In the genomic region with DNA sequence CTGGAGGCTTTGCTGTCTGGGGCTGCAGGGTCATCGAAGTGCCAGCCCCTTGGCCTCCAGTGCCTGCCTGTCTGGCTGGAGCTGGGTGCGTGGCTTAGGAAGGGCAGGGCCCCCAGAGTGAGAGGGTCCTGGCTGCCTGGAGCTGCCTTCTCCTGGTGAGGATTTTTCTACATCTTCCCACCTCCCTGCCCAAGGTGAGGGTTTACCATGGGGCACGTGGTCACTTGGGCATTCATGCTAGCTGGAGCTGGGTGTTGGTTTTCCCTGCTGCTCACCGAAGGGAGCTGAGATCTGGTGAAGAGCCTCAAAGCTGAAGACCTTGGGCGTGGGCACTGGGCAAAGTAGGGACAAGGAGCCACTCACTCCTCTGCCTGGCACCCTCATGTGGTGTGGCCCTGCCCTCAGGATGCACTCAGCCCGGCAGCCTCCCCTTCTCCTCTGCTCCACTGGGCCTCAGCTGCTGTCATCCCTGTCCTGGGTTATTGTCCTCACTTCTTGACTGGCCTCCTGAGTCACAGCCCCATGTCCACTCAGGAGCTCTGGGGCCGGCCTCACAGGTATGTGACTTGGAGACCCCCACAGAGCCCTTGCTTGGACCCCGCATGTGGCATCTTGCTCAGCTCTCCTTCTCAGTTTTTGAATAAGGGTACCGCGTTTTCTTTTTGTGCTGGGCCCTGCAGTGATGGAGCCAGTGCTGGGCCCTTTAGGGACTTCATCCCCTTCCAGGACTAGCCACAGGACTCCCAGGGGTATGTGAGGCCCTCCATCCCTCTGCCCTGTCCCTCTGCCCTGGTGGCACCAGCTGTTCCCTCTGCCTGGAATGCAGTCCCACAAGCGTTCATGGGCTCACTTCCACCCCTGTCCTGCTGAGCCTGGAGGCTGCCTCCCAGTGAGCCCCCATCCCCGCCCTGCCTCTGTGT, we compare ENCODE assay signal across 9 cellular contexts. TPM values are rescaled to one million over a fixed set of nuclear protein-coding genes. Genes with fewer than 3 reads are reported as not detected.
DNase-seq lines count a peak whose midpoint lies in the region; ATAC-seq, FAIRE-seq and TF ChIP-seq lines count a peak whose summit lies in the region.
"Had no signal": no experiment of that assay in that cellular context is flagged by ENCODE, and none has a peak within 500 bp of the region (broad histone marks: within the 10 kb centered on the region; RNA-seq: fewer than 3 reads in every experiment).

No MANE protein-coding gene starts in this region.

- peaks cover 27% of the 10 kb centered on the region; the same call in 1 of the 2 replicates for H3K27me3 ChIP-seq in ACC112 (ENCODE audit: insufficient read depth, low read length)
- H3K27me3 ChIP-seq in MM.1S (replicated peaks; ENCODE audit: insufficient read depth, low read length), result no peaks in the 10 kb centered on the region
- H3K27me3 ChIP-seq in endothelial cell of umbilical vein (ENCODE audit: control insufficient read depth in 2 of 2, insufficient read depth in 2 of 2, low read length in 2 of 2), result peaks cover 13 to 16% of the 10 kb centered on the region in 2 experiments
- H3K27me3 ChIP-seq in Karpas-422 (ENCODE audit: low read length), result no peaks in the 10 kb centered on the region

- dilution Hi-C loops in endothelial cell of umbilical vein (cut with MboI; ENCODE audit: extremely low pct_ligation_motif_present, low sequenced_read_pairs), result no loop called here

- H3K9ac ChIP-seq in MM.1S (ENCODE audit: low read length), result no peak overlapping the region
- peak overlapping the region; percentile 25 for H3K9ac ChIP-seq in endothelial cell of umbilical vein (replicated peaks; ENCODE audit: extremely low read depth, insufficient read depth, low read length)
- H3K9ac ChIP-seq in Karpas-422 (ENCODE audit: low read length), result no peak overlapping the region

- FAIRE-seq in endothelial cell of umbilical vein (lab: Jason Lieb, UNC), result no peak

- POLR2A ChIA-PET in endothelial cell of umbilical vein (lab: Charles Lee), result no interaction called here

- intact Hi-C loops in endothelial cell of umbilical vein (cut with micrococcal nuclease), result no loop called here
- intact Hi-C loops in natural killer cell (cut with micrococcal nuclease), result no loop called here

- no peaks in the 10 kb centered on the region for H4K20me1 ChIP-seq in MM.1S (ENCODE audit: insufficient read depth, low read length)
- no peaks in the 10 kb centered on the region for H4K20me1 ChIP-seq in endothelial cell of umbilical vein (replicated peaks; ENCODE audit: control insufficient read depth, extremely low read depth, insufficient read depth, low read length)
- H4K20me1 ChIP-seq in Karpas-422 (ENCODE audit: insufficient read depth, low read depth, low read length), result peaks cover 7% of the 10 kb centered on the region

- H3K9me1 ChIP-seq in endothelial cell of umbilical vein (replicated peaks; ENCODE audit: control insufficient read depth, extremely low read depth, insufficient read depth, low read length), result no peaks in the 10 kb centered on the region

- CTCF ChIA-PET in endothelial cell of umbilical vein (lab: Charles Lee), result interaction anchor here (0.7 to 1.4 kb wide), 3 partner anchors 40 to 98 kb away, joined by 3 read pairs; no protein-coding TSS in a partner anchor

- peak overlapping the region; percentile 93 for H3K4me3 ChIP-seq in ACC112 (ENCODE audit: low read depth, low read length)
- no peak overlapping the region for H3K4me3 ChIP-seq in MM.1S (ENCODE audit: low read length)
- H3K4me3 ChIP-seq in endothelial cell of umbilical vein (replicated peaks in 1 of 3; ENCODE audit: insufficient read depth in 1 of 3, low read depth in 1 of 3, low read length in 3 of 3), result peak overlapping the region; percentile 28 to 63 (median 44)
- H3K4me3 ChIP-seq in Karpas-422 (ENCODE audit: low read length), result no peak overlapping the region

- H3K4me2 ChIP-seq in MM.1S (ENCODE audit: low read depth, low read length) (peak overlapping the region; percentile 68; the same call in 1 of the 2 replicates), endothelial cell of umbilical vein (ENCODE audit: insufficient read depth, low read length) (peak overlapping the region; percentile 28), Karpas-422 (ENCODE audit: low read depth, low read length, poor library complexity, severe bottlenecking) (no peak overlapping the region)

- BruUV-seq in endothelial cell of umbilical vein (replicated peaks; lab: Mats Ljungman, UMichigan), result TSS peak; percentile 13

- no peak for TF ChIP-seq CTCF in MM.1S (IDR thresholded peaks at IDR 0.05; ENCODE audit: low read length)
- TF ChIP-seq CTCF in endothelial cell of umbilical vein (IDR thresholded peaks at IDR 0.05; ENCODE audit: extremely low read depth in 1 of 2, insufficient read depth in 1 of 2, low read depth in 1 of 2, low read length in 2 of 2), result no peak
- TF ChIP-seq CTCF in natural killer cell (IDR thresholded peaks at IDR 0.05), result no peak

- H3K27ac ChIP-seq in ACC112 (ENCODE audit: low read depth, low read length) (peak overlapping the region; percentile 31; the same call in 1 of the 2 replicates), MM.1S (ENCODE audit: low read length) (no peak overlapping the region), endothelial cell of umbilical vein (ENCODE audit: insufficient read depth, low read depth, low read length) (no peak overlapping the region), Karpas-422 (ENCODE audit: low read length) (no peak overlapping the region)
- H3K27ac ChIP-seq: SK-N-MC had no signal

- peaks cover 46% of the 10 kb centered on the region for H3K79me2 ChIP-seq in ACC112 (ENCODE audit: control insufficient read depth, insufficient read depth, low read length, unreplicated experiment)
- H3K79me2 ChIP-seq in MM.1S (ENCODE audit: low read length), result no peaks in the 10 kb centered on the region; the same call in 1 of the 2 replicates
- H3K79me2 ChIP-seq in endothelial cell of umbilical vein (ENCODE audit: control insufficient read depth, insufficient read depth, low read length), result peaks cover 22% of the 10 kb centered on the region
- no peaks in the 10 kb centered on the region for H3K79me2 ChIP-seq in Karpas-422 (ENCODE audit: low read length)

- H2AFZ ChIP-seq in ACC112 (ENCODE audit: low read length, unreplicated experiment) (no peak overlapping the region), MM.1S (ENCODE audit: low read length) (no peak overlapping the region), endothelial cell of umbilical vein (ENCODE audit: low read depth, low read length) (no peak overlapping the region), Karpas-422 (ENCODE audit: low read length) (no peak overlapping the region)

- H3K27me3 Mint-ChIP-seq in natural killer cell (ENCODE audit: low read depth in 2 of 2), result peaks cover 8 to 29% of the 10 kb centered on the region in 2 donors

- H3K36me3 ChIP-seq in ACC112 (ENCODE audit: insufficient read depth, low read length) (no peaks in the 10 kb centered on the region; the same call in 1 of the 2 replicates), MM.1S (replicated peaks; ENCODE audit: insufficient read depth, low read length) (no peaks in the 10 kb centered on the region), endothelial cell of umbilical vein (ENCODE audit: control insufficient read depth in 2 of 2, extremely low read depth in 1 of 2, insufficient read depth in 2 of 2, low read length in 2 of 2) (no peaks in the 10 kb centered on the region), Karpas-422 (ENCODE audit: insufficient read depth, low read length) (no peaks in the 10 kb centered on the region)

- H3K4me1 Mint-ChIP-seq in natural killer cell, result peaks cover 0 to 6% of the 10 kb centered on the region in 2 donors

- no peaks in the 10 kb centered on the region for H3K9me2 ChIP-seq in MM.1S (replicated peaks; ENCODE audit: insufficient read depth, low read length)
- H3K9me2 ChIP-seq in Karpas-422 (replicated peaks; ENCODE audit: insufficient read depth, low read length), result no peaks in the 10 kb centered on the region

- no peaks in the 10 kb centered on the region for H3K36me3 Mint-ChIP-seq in natural killer cell

- H3K9me3 ChIP-seq in MM.1S (replicated peaks; ENCODE audit: insufficient read depth, low read length), result no peaks in the 10 kb centered on the region
- H3K9me3 ChIP-seq in endothelial cell of umbilical vein (replicated peaks; ENCODE audit: control insufficient read depth, insufficient read depth, low read length), result no peaks in the 10 kb centered on the region
- peaks cover 2% of the 10 kb centered on the region; the same call in 1 of the 2 replicates for H3K9me3 ChIP-seq in Karpas-422 (ENCODE audit: low read length)

- no peak for DNase-seq in MM.1S
- no peak for DNase-seq in endothelial cell of umbilical vein (ENCODE audit: low read depth, low spot score)
- no peak for DNase-seq in natural killer cell
- DNase-seq in Karpas-422, result no peak
- no peak for DNase-seq in NCI-H1092 (lab: John Stamatoyannopoulos, UW)
- DNase-seq in NCI-H526 (lab: John Stamatoyannopoulos, UW), result no peak

- no peak for TF ChIP-seq POLR2A in endothelial cell of umbilical vein (IDR thresholded peaks at IDR 0.05; ENCODE audit: low read depth, low read length)

- peak overlapping the region; percentile 78 for H3K4me3 Mint-ChIP-seq in natural killer cell

- H3F3A ChIP-seq in MM.1S (ENCODE audit: insufficient read depth, low read length), result no peaks in the 10 kb centered on the region

- H3K9me3 Mint-ChIP-seq in natural killer cell, result no peaks in the 10 kb centered on the region

- no peak overlapping the region for H3K27ac Mint-ChIP-seq in natural killer cell

- H3K4me1 ChIP-seq in ACC112 (ENCODE audit: control insufficient read depth, insufficient read depth, low read length, unreplicated experiment) (peaks cover 22% of the 10 kb centered on the region), MM.1S (ENCODE audit: low read length) (no peaks in the 10 kb centered on the region), endothelial cell of umbilical vein (ENCODE audit: control insufficient read depth, extremely low read depth, insufficient read depth, low read length) (peaks cover 5% of the 10 kb centered on the region), Karpas-422 (ENCODE audit: low read length) (peaks cover 2% of the 10 kb centered on the region; the same call in 1 of the 2 replicates)

- ATAC-seq in natural killer cell, result no peak
- no peak for ATAC-seq in HG02970 (IDR thresholded peaks at IDR 0.05; ENCODE audit: low FRiP score, unreplicated experiment)

RNA-seq across cellular contexts. Expression of a gene that starts 1.6 kb away (rescaled TPM):
- 35.0 and 38.6 TPM in 2 replicates for total RNA-seq in endothelial cell of umbilical vein
- 13.9 and 16.7 TPM in 2 replicates for polyA plus RNA-seq in endothelial cell of umbilical vein
- 8.4 and 12.7 TPM in 2 replicates for polyA plus RNA-seq in endothelial cell of umbilical vein (2011; cell fraction: cytosol; rRNA removed)
- 48.5 and 49.5 TPM in 2 replicates for polyA plus RNA-seq in endothelial cell of umbilical vein (2011; cell fraction: nucleus; rRNA removed)
- polyA plus RNA-seq in endothelial cell of umbilical vein (2012), result 17.7 and 23.4 TPM in 2 replicates
- polyA minus RNA-seq in endothelial cell of umbilical vein, result 8.0 and 9.5 TPM in 2 replicates
- 9.2 TPM for polyA minus RNA-seq in endothelial cell of umbilical vein (2011; cell fraction: cytosol; rRNA and poly(A)+ RNA removed)
- polyA minus RNA-seq in endothelial cell of umbilical vein (2011; cell fraction: nucleus; rRNA and poly(A)+ RNA removed), result 8.2 and 15.8 TPM in 2 replicates
- under 1 TPM; 0.24 to 0.72 (median 0.30) TPM for total RNA-seq in natural killer cell
- total RNA-seq in Karpas-422 (2014; rRNA removed; shearing (Covaris generic); ENCODE audit: low replicate concordance), result 0.56 and 0.94 TPM in 2 replicates

RNA-seq across cellular contexts. Expression of a gene that starts 58.0 kb away (rescaled TPM):
- total RNA-seq in endothelial cell of umbilical vein (0.05 and 0.11 TPM in 2 replicates), natural killer cell (1 to 10 TPM; 1.7 to 7.2 (median 2.9) TPM)
- polyA plus RNA-seq in endothelial cell of umbilical vein, result 0.01 and 0.03 TPM in 2 replicates
- polyA plus RNA-seq in endothelial cell of umbilical vein (2011; cell fraction: cytosol; rRNA removed), result 0.01 TPM in 1 of 2 replicates, not detected in the other
- polyA plus RNA-seq in endothelial cell of umbilical vein (2011; cell fraction: nucleus; rRNA removed), result 0.11 and 0.18 TPM in 2 replicates
- polyA plus RNA-seq in endothelial cell of umbilical vein (2012), result not detected in 2 replicates
- 0.11 and 0.15 TPM in 2 replicates for polyA minus RNA-seq in endothelial cell of umbilical vein
- not detected for polyA minus RNA-seq in endothelial cell of umbilical vein (2011; cell fraction: cytosol; rRNA and poly(A)+ RNA removed)
- 0.14 TPM in 1 of 2 replicates, not detected in the other for polyA minus RNA-seq in endothelial cell of umbilical vein (2011; cell fraction: nucleus; rRNA and poly(A)+ RNA removed)
- total RNA-seq in Karpas-422 (2014; rRNA removed; shearing (Covaris generic); ENCODE audit: low replicate concordance), result 146 and 265 TPM in 2 replicates

Comparison
In these comparisons a context has a peak if more than half of its experiments do, and no peak if none do; other contexts are left out.
1. H3K4me3 ChIP-seq: peak in ACC112 (single experiment) and endothelial cell of umbilical vein (3 of 3); none in MM.1S (single experiment) and Karpas-422 (single experiment).
2. RNA of a gene that starts 1.6 kb away (total RNA-seq): 35.0 to 38.6 TPM in endothelial cell of umbilical vein; 0.56 to 0.94 TPM in Karpas-422 and 0.24 to 0.72 TPM in natural killer cell; every median in the first group is over 10 times any median in the second.
3. RNA of a gene that starts 58.0 kb away (total RNA-seq): 146 to 265 TPM in Karpas-422; 1.7 to 7.2 TPM in natural killer cell and 0.05 to 0.11 TPM in endothelial cell of umbilical vein; every median in the first group is over 10 times any median in the second.